21 cellular contexts compared by ENCODE assay signal in the genomic region with DNA sequence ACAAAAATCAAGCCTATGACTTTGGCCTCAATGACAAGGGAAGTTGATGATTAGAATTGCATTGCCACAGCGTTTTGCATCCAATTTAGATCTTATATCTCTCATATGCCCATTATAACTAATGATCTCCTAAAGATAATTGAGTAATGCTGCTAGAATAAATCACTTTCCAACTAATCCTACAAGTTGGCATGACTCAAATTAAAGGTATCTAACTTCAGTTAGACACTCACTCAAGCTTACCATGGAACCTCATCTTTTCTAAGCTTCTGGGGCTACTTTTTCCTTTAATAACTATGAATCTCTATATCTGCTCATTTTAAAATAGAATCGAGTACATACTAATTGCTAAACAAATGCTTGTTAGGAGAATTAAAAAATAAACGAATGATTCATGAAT.
"Had no signal": no experiment of that assay in that cellular context is flagged by ENCODE, and none has a peak within 500 bp of the region (broad histone marks: within the 10 kb centered on the region; RNA-seq: fewer than 3 reads in every experiment).

No MANE protein-coding gene starts in this region.

- H3K4me3 ChIP-seq: esophagus muscularis mucosa, gastroesophageal sphincter, neural progenitor cell, ovary, spleen, tibial artery, upper lobe of left lung, uterus had no signal

- H3K27ac ChIP-seq: epithelial cell of prostate, esophagus muscularis mucosa, gastroesophageal sphincter, neural progenitor cell, ovary, spleen, tibial artery, upper lobe of left lung, uterus had no signal

- DNase-seq: effector memory CD4-positive, alpha-beta T cell; glutamatergic neuron; immature natural killer cell; kidney; natural killer cell; nucleus accumbens; ovary; right cardiac atrium; spleen; stimulated activated CD4-positive, alpha-beta T cell treated with anti-CD3 and anti-CD28 coated beads, Interleukin-15, amount 100 ng/mL, for 24 hours; stimulated activated CD4-positive, alpha-beta T cell treated with anti-CD3 and anti-CD28 coated beads, Interleukin-1b, Interleukin-23, amount 100 ng/mL, for 48 hours; stimulated activated CD4-positive, alpha-beta T cell treated with anti-CD3 and anti-CD28 coated beads, Interleukin-4, amount 100 ng/mL, for 24 hours; tibial artery; upper lobe of left lung; uterus had no signal

- ATAC-seq: gastroesophageal sphincter; left lobe of liver; natural killer cell; right cardiac atrium; stimulated activated memory B cell treated with anti-CD40 and anti-IgM and Interleukin-4, amounts not matched to agents 10 μg/mL and 1 μg/mL and 100 μg/mL, for 72 hours had no signal
